ENCODE assay signal across 21 cellular contexts in the genomic region with DNA sequence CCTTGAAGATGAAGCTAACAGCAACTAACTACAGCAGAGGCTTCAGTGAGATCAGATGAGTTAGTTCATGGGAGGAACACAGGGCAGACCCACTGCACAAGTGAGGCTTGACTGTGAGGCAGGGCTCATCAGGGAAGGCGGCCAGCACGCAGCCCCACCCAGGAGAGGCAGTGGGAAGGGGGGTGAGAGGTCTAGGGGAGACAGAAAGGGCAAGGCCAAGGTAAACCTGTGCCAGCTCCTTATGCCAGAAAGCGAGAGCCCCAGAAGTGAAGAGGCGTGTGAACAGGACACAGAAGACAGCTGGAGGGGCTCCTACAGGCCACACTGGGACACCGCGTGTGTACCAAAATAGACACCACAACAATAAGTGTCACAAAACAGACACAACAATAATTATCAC.
"Had no signal": no experiment of that assay in that cellular context is flagged by ENCODE, and none has a peak within 500 bp of the region (broad histone marks: within the 10 kb centered on the region; RNA-seq: fewer than 3 reads in every experiment).

No MANE protein-coding gene starts in this region.

- H3K27ac ChIP-seq: esophagus squamous epithelium, lower lobe of right lung, neural progenitor cell, prostate gland, skin epidermis, suprapubic skin, transverse colon had no signal

- H3K4me1 ChIP-seq: esophagus squamous epithelium, lower lobe of right lung, neural progenitor cell, prostate gland, suprapubic skin, transverse colon had no signal

- H3K9me2 ChIP-seq: SK-N-SH had no signal

- H3K27me3 Mint-ChIP-seq: activated CD8-positive, alpha-beta T cell treated with anti-CD3 and anti-CD28 coated beads for 36 hours; brain; dendritic cell treated with granulocyte-macrophage colony-stimulating factor and Interleukin-4, amounts not matched to agents 40 ng/mL and 50 ng/mL, for 4 days; stimulated activated naive CD8-positive, alpha-beta T cell treated with anti-CD3 and anti-CD28 coated beads, Interleukin-15, Interleukin-2, amounts not matched to agents 100 ng/mL and 50 ng/mL, for 24 hours had no signal

- H3K9me3 Mint-ChIP-seq: activated CD8-positive, alpha-beta T cell treated with anti-CD3 and anti-CD28 coated beads for 36 hours; activated naive CD4-positive, alpha-beta T cell treated with anti-CD3 and anti-CD28 coated beads, Interleukin-2, amount 50 U/mL, for 72 hours; activated T-cell treated with anti-CD3 and anti-CD28 coated beads, Interleukin-2, amount 50 U/mL, for 72 hours; brain; dendritic cell treated with granulocyte-macrophage colony-stimulating factor and Interleukin-4, amounts not matched to agents 40 ng/mL and 50 ng/mL, for 4 days; immature natural killer cell; neural progenitor cell; stimulated activated naive CD8-positive, alpha-beta T cell treated with anti-CD3 and anti-CD28 coated beads, Interleukin-15, Interleukin-2, amounts not matched to agents 100 ng/mL and 50 ng/mL, for 24 hours had no signal

- H3K4me1 Mint-ChIP-seq: brain, neural progenitor cell had no signal

- H3K27ac Mint-ChIP-seq: activated CD8-positive, alpha-beta T cell treated with anti-CD3 and anti-CD28 coated beads for 36 hours; dendritic cell treated with granulocyte-macrophage colony-stimulating factor and Interleukin-4, amounts not matched to agents 40 ng/mL and 50 ng/mL, for 4 days; neural progenitor cell; stimulated activated naive CD8-positive, alpha-beta T cell treated with anti-CD3 and anti-CD28 coated beads, Interleukin-15, Interleukin-2, amounts not matched to agents 100 ng/mL and 50 ng/mL, for 24 hours had no signal

- H3K4me2 ChIP-seq: neural progenitor cell, SK-N-SH had no signal

- H3K4me3 Mint-ChIP-seq: activated CD8-positive, alpha-beta T cell treated with anti-CD3 and anti-CD28 coated beads for 36 hours; activated T-cell treated with anti-CD3 and anti-CD28 coated beads, Interleukin-2, amount 50 U/mL, for 72 hours; brain; dendritic cell treated with granulocyte-macrophage colony-stimulating factor and Interleukin-4, amounts not matched to agents 40 ng/mL and 50 ng/mL, for 4 days; immature natural killer cell; neural progenitor cell; stimulated activated naive CD8-positive, alpha-beta T cell treated with anti-CD3 and anti-CD28 coated beads, Interleukin-15, Interleukin-2, amounts not matched to agents 100 ng/mL and 50 ng/mL, for 24 hours had no signal

- DNase-seq: activated CD4-positive, alpha-beta T cell treated with anti-CD3 and anti-CD28 coated beads for 48 hours; activated CD4-positive, CD25-positive, alpha-beta regulatory T cell; activated CD8-positive, alpha-beta T cell treated with anti-CD3 and anti-CD28 coated beads for 36 hours; activated gamma-delta T cell; activated T-cell treated with anti-CD3 and anti-CD28 coated beads, Interleukin-2, amount 50 U/mL, for 72 hours; amniotic stem cell; effector memory CD4-positive, alpha-beta T cell; esophagus squamous epithelium; immature natural killer cell; lower lobe of right lung; midbrain; SK-N-SH; transverse colon had no signal

- H2AFZ ChIP-seq: neural progenitor cell had no signal

- H3K4me3 ChIP-seq: esophagus squamous epithelium, lower lobe of right lung, neural progenitor cell, prostate gland, skin epidermis, suprapubic skin, transverse colon had no signal

- H3K9me3 ChIP-seq: esophagus squamous epithelium, lower lobe of right lung, prostate gland, SK-N-SH, suprapubic skin, transverse colon had no signal

- ATAC-seq: activated CD8-positive, alpha-beta T cell treated with anti-CD3 and anti-CD28 coated beads for 36 hours; activated naive CD4-positive, alpha-beta T cell treated with anti-CD3 and anti-CD28 coated beads, Interleukin-2, amount 50 U/mL, for 72 hours; activated T-cell treated with anti-CD3 and anti-CD28 coated beads, Interleukin-2, amount 50 U/mL, for 72 hours; lower lobe of right lung had no signal
